Comparison of ENCODE assay signal across 7 cellular contexts in the genomic region with DNA sequence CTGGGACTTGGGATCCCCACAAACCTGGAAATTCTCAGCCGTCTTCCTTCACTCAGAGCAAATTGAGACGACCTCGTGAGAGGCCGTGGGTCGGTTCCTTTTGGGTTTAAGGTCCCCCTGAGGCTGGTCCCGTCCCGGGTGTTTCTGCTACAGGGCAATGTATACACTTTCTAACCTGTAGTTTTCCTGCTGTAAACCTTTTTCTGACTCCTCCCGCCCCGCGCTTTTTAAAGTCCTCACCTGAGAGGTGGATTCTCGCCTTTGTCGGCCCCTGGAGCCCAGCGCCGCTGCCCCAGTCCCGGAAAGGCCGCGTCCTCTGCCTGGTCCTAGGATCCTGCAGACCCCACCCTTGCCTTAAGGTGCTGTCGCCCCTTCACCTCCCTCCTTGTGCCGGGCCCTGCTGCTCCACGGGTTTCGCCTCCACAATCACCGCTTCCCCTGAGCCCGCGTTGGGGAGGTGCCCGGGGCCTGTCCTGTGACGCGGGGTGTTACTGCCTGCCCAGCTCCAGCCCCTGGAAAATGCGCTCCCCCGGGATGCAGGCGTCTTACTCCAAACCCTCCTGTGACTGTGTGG. TPM values are rescaled to one million over a fixed set of nuclear protein-coding genes. Genes with fewer than 3 reads are reported as not detected.
DNase-seq lines count a peak whose midpoint lies in the region; ATAC-seq, FAIRE-seq and TF ChIP-seq lines count a peak whose summit lies in the region.

No MANE protein-coding gene starts in this region.

- TF ChIP-seq CTCF in K562 (IDR thresholded peaks at IDR 0.05 in 2 of 3, conservative IDR thresholded peaks at IDR 0.05 in 1 of 3; ENCODE audit: insufficient read depth in 2 of 3, low read depth in 1 of 3, low read length in 3 of 3) = no peak

- TF ChIP-seq POLR2A in K562 (conservative IDR thresholded peaks at IDR 0.05) = 0 out of 2 replicates have a peak, but pooled peaks have one; percentile 43

- H3K27ac ChIP-seq in K562 (ENCODE audit: extremely low read depth, low read depth, low read length) = peak overlapping the region; percentile 84

- in situ Hi-C loops in K562 (cut with MboI) = no loop called here

- no peaks in the 10 kb centered on the region for H4K20me1 ChIP-seq in K562 (replicated peaks; ENCODE audit: control insufficient read depth, insufficient read depth, low read length)

- peak overlapping the region; percentile 93 for H3K4me3 ChIP-seq in K562

- no peaks in the 10 kb centered on the region for H3K9me1 ChIP-seq in K562 (ENCODE audit: control insufficient read depth, insufficient read depth, low read length)

- intact Hi-C loops in K562 (cut with micrococcal nuclease) = no loop called here

- H3K79me2 ChIP-seq in K562 (ENCODE audit: control insufficient read depth, insufficient read depth, low read length) = peaks cover 22% of the 10 kb centered on the region

- ATAC-seq in GM18499 (IDR thresholded peaks at IDR 0.05; ENCODE audit: insufficient read depth, unreplicated experiment) (peak; percentile 11), HG02571 (IDR thresholded peaks at IDR 0.05; ENCODE audit: unreplicated experiment) (peak; percentile 13), K562 (peak; percentile 68)

- peak overlapping the region; percentile 89 for H3K4me2 ChIP-seq in K562 (ENCODE audit: insufficient read depth, low read length)

- peaks cover 0 to 10% of the 10 kb centered on the region in 2 experiments; a peak in 2 of 5 replicates for H3K4me1 ChIP-seq in K562 (replicated peaks in 1 of 2; ENCODE audit: control insufficient read depth in 2 of 2, insufficient read depth in 2 of 2, low read length in 2 of 2)

- H3K9me3 ChIP-seq in K562 (replicated peaks; ENCODE audit: control insufficient read depth, insufficient read depth, low read depth, low read length) = no peaks in the 10 kb centered on the region

- H2AFZ ChIP-seq in K562 (ENCODE audit: low read depth, low read length) = peak overlapping the region; percentile 89

- no peak for FAIRE-seq in K562 (lab: Jason Lieb, UNC)

- BruUV-seq in K562 (replicated peaks; lab: Mats Ljungman, UMichigan) = no TSS peak

- peaks cover 38% of the 10 kb centered on the region for H3K36me3 ChIP-seq in K562 (ENCODE audit: control insufficient read depth, insufficient read depth, low read length)

- POLR2A ChIA-PET in K562 (lab: Yijun Ruan, JAX) = interaction anchor here (0.7 kb wide), 1 partner anchor 1634 kb away, joined by 4 read pairs; no protein-coding TSS in a partner anchor

- H3K27me3 ChIP-seq in K562 (ENCODE audit: control insufficient read depth in 2 of 2, insufficient read depth in 2 of 2, low read length in 2 of 2) = no peaks in the 10 kb centered on the region

- CTCF ChIA-PET in K562 (lab: Yijun Ruan, JAX; ENCODE audit: low intra/inter-chr PET ratio) = no interaction called here

- TF ChIP-seq RAD21 in K562 (CRISPR knock-in tag; conservative IDR thresholded peaks at IDR 0.05 in 1 of 2, IDR thresholded peaks at IDR 0.05 in 1 of 2) = no peak

- H3K9ac ChIP-seq in K562 (ENCODE audit: insufficient read depth in 1 of 2, low read depth in 2 of 2, low read length in 2 of 2) = peak overlapping the region; percentile 97 to 99

- peak; percentile 56 for DNase-seq in NCI-H69 (lab: John Stamatoyannopoulos, UW)
- peak; percentile 21 to 40 (median 30) for DNase-seq in K562 (ENCODE audit: extremely low read depth in 1 of 4, low spot score in 3 of 4)
- DNase-seq in islet precursor cell = peak; percentile 60
- DNase-seq in stimulated activated CD4-positive, alpha-beta T cell treated with anti-CD3 and anti-CD28 coated beads, Interleukin-1b, Interleukin-23, amount 100 ng/mL, for 48 hours = peak; percentile 5
- no peak for DNase-seq in NCI-H187 treated with DMSO at 0.1 percent for 48 hours (lab: John Stamatoyannopoulos, UW)

- TF ChIP-seq EP300 in K562 (IDR thresholded peaks at IDR 0.05; ENCODE audit: low read length) = no peak

- under 1% methylated on average over 30 of the region's 30 CpGs for WGBS in K562 (ENCODE audit: insufficient coverage, low coverage, missing lambda C conversion rate)

TF ChIP-seq in K562, 482 proteins besides CTCF, POLR2A, EP300 and RAD21 (continues in another document):
- TF ChIP-seq, protein P1, sequence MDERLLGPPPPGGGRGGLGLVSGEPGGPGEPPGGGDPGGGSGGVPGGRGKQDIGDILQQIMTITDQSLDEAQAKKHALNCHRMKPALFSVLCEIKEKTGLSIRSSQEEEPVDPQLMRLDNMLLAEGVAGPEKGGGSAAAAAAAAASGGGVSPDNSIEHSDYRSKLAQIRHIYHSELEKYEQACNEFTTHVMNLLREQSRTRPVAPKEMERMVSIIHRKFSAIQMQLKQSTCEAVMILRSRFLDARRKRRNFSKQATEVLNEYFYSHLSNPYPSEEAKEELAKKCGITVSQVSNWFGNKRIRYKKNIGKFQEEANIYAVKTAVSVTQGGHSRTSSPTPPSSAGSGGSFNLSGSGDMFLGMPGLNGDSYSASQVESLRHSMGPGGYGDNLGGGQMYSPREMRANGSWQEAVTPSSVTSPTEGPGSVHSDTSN (CRISPR knock-in tag; IDR thresholded peaks at IDR 0.05; ENCODE audit: low read depth) = no peak
- TF ChIP-seq, protein P1 (tag; conservative IDR thresholded peaks at IDR 0.05; ENCODE audit: low read depth) = no peak
- TF ChIP-seq SRF (CRISPR knock-in tag; IDR thresholded peaks at IDR 0.05) (no peak; a peak in 1 of 4 replicates), TCF7 (IDR thresholded peaks at IDR 0.05; ENCODE audit: borderline replicate concordance) (no peak)

RNA-seq across cellular contexts. Expression of a gene that starts 0.4 kb away (rescaled TPM):
- total RNA-seq in K562 (2011; cell fraction: chromatin; rRNA removed; ENCODE audit: low replicate concordance) = 14.6 and 49.9 TPM in 2 replicates
- total RNA-seq in K562 (2011; cell fraction: nucleolus; rRNA removed) = 12.7 and 17.0 TPM in 2 replicates
- 23.3 and 24.8 TPM in 2 replicates for total RNA-seq in K562 (2011; cell fraction: nucleoplasm; rRNA removed)
- total RNA-seq in K562 (2014; rRNA removed) = 10.3 and 11.1 TPM in 2 replicates
- total RNA-seq in K562 (2014; rRNA removed; fragmentation: Illumina TruSeq; extraction: Trizol) = 19.6 and 19.7 TPM in 2 replicates
- 15.1 and 18.1 TPM in 2 replicates for total RNA-seq in K562 (2015; rRNA removed; fragmentation: Illumina TruSeq; extraction: Trizol)
- total RNA-seq in K562 (2021) = 11.3 and 11.8 TPM in 2 replicates
- polyA plus RNA-seq in K562 (2011; rRNA removed) = 17.9 and 25.2 TPM in 2 replicates
- 8.1 and 11.7 TPM in 2 replicates for polyA plus RNA-seq in K562 (2011; cell fraction: cytosol; rRNA removed)
- 14.3 and 15.7 TPM in 2 replicates for polyA plus RNA-seq in K562 (2011; cell fraction: nucleus; rRNA removed)
- polyA plus RNA-seq in K562 (2012) = 9.6 and 11.1 TPM in 2 replicates
- 16.3 and 17.0 TPM in 2 replicates for polyA plus RNA-seq in K562 (2014; fragmentation: Illumina TruSeq; extraction: Trizol)
- 10 to 100 TPM; 13.0 to 30.2 TPM for polyA plus RNA-seq in K562 (2014; fragmentation: Nextera tagmentation; extraction: Ambion mirVana)
- 10.3 and 10.5 TPM in 2 replicates for polyA plus RNA-seq in K562 (2014; rRNA removed)
- 29.5 and 29.7 TPM in 2 replicates for polyA minus RNA-seq in K562 (2011; rRNA and poly(A)+ RNA removed)
- polyA minus RNA-seq in K562 (2011; cell fraction: cytosol; rRNA and poly(A)+ RNA removed) = 9.3 and 9.4 TPM in 2 replicates
- polyA minus RNA-seq in K562 (2011; cell fraction: nucleus; rRNA and poly(A)+ RNA removed) = 7.4 and 9.2 TPM in 2 replicates

RNA-seq across cellular contexts. Expression of a gene that starts 35.4 kb away (rescaled TPM):
- 5.1 and 19.1 TPM in 2 replicates for total RNA-seq in K562 (2011; cell fraction: chromatin; rRNA removed; ENCODE audit: low replicate concordance)
- total RNA-seq in K562 (2011; cell fraction: nucleolus; rRNA removed) = 3.2 and 4.2 TPM in 2 replicates
- 4.9 and 5.8 TPM in 2 replicates for total RNA-seq in K562 (2011; cell fraction: nucleoplasm; rRNA removed)
- 3.7 and 5.3 TPM in 2 replicates for total RNA-seq in K562 (2014; rRNA removed)
- 8.0 and 10.8 TPM in 2 replicates for total RNA-seq in K562 (2014; rRNA removed; fragmentation: Illumina TruSeq; extraction: Trizol)
- 7.0 and 7.6 TPM in 2 replicates for total RNA-seq in K562 (2015; rRNA removed; fragmentation: Illumina TruSeq; extraction: Trizol)
- 4.8 and 5.6 TPM in 2 replicates for total RNA-seq in K562 (2021)
- 3.3 and 5.5 TPM in 2 replicates for polyA plus RNA-seq in K562 (2011; rRNA removed)
- 0.97 and 1.7 TPM in 2 replicates for polyA plus RNA-seq in K562 (2011; cell fraction: cytosol; rRNA removed)
- 1.9 and 2.1 TPM in 2 replicates for polyA plus RNA-seq in K562 (2011; cell fraction: nucleus; rRNA removed)
- polyA plus RNA-seq in K562 (2012) = 2.9 and 3.3 TPM in 2 replicates
- 4.6 and 5.0 TPM in 2 replicates for polyA plus RNA-seq in K562 (2014; fragmentation: Illumina TruSeq; extraction: Trizol)
- polyA plus RNA-seq in K562 (2014; fragmentation: Nextera tagmentation; extraction: Ambion mirVana) = 1 to 10 TPM; 1.3 to 2.7 TPM
- polyA plus RNA-seq in K562 (2014; rRNA removed) = 2.0 and 2.6 TPM in 2 replicates
- 18.0 and 19.1 TPM in 2 replicates for polyA minus RNA-seq in K562 (2011; rRNA and poly(A)+ RNA removed)
- 5.2 and 7.7 TPM in 2 replicates for polyA minus RNA-seq in K562 (2011; cell fraction: cytosol; rRNA and poly(A)+ RNA removed)
- polyA minus RNA-seq in K562 (2011; cell fraction: nucleus; rRNA and poly(A)+ RNA removed) = 3.2 and 6.2 TPM in 2 replicates

RNA-seq across cellular contexts. Expression of a gene that starts 37.2 kb away (rescaled TPM):
- 22.3 and 41.4 TPM in 2 replicates for total RNA-seq in K562 (2011; cell fraction: chromatin; rRNA removed; ENCODE audit: low replicate concordance)
- 16.3 and 20.1 TPM in 2 replicates for total RNA-seq in K562 (2011; cell fraction: nucleolus; rRNA removed)
- 17.6 and 19.8 TPM in 2 replicates for total RNA-seq in K562 (2011; cell fraction: nucleoplasm; rRNA removed)
- total RNA-seq in K562 (2014; rRNA removed) (8.0 and 8.5 TPM in 2 replicates), K562 (2014; rRNA removed; fragmentation: Illumina TruSeq; extraction: Trizol) (17.5 and 18.7 TPM in 2 replicates), K562 (2015; rRNA removed; fragmentation: Illumina TruSeq; extraction: Trizol) (13.5 and 16.6 TPM in 2 replicates), K562 (2021) (9.8 and 9.9 TPM in 2 replicates)
- polyA plus RNA-seq in K562 (2011; rRNA removed) (12.5 and 12.7 TPM in 2 replicates), K562 (2014; fragmentation: Illumina TruSeq; extraction: Trizol) (8.7 and 9.4 TPM in 2 replicates), K562 (2014; fragmentation: Nextera tagmentation; extraction: Ambion mirVana) (1 to 10 TPM; 6.6 to 9.6 TPM), K562 (2014; rRNA removed) (5.4 and 8.1 TPM in 2 replicates)
- polyA plus RNA-seq in K562 (2011; cell fraction: cytosol; rRNA removed) = 4.1 and 5.6 TPM in 2 replicates
- 20.1 and 23.8 TPM in 2 replicates for polyA plus RNA-seq in K562 (2011; cell fraction: nucleus; rRNA removed)
- polyA plus RNA-seq in K562 (2012) = 6.2 and 6.8 TPM in 2 replicates
- polyA minus RNA-seq in K562 (2011; rRNA and poly(A)+ RNA removed) = 35.9 and 37.9 TPM in 2 replicates
- polyA minus RNA-seq in K562 (2011; cell fraction: cytosol; rRNA and poly(A)+ RNA removed) = 8.0 and 8.6 TPM in 2 replicates
- 11.6 and 19.9 TPM in 2 replicates for polyA minus RNA-seq in K562 (2011; cell fraction: nucleus; rRNA and poly(A)+ RNA removed)

Comparison
In these comparisons a context has a peak if more than half of its experiments do, and no peak if none do; other contexts are left out.
1. ATAC-seq: peak in every context shown above with its lines; median percentile 68 in K562; 13 in HG02571; 11 in GM18499.